Comparison of ENCODE assay signal across 22 cellular contexts in the genomic region with DNA sequence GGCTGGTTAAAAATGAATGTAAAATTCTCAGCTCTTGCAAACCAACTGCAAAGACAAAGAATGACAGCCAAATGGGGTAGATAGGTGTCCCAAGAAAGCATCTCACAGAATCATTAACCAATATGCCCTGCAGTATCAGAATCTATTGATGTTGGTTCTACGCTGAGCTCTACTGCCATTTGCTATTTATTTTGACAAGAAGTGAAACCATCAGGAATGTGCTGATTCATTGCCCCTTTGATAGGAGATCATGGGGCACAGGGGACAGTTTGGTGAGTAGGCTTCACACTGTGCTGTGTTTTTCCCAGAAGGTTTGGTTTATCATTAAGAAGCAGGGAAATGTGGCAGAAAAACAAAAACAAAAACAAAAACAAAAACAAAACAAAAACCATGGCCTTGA. TPM values are rescaled to one million over a fixed set of nuclear protein-coding genes. Genes with fewer than 3 reads are reported as not detected.
"Had no signal": no experiment of that assay in that cellular context is flagged by ENCODE, and none has a peak within 500 bp of the region (broad histone marks: within the 10 kb centered on the region; RNA-seq: fewer than 3 reads in every experiment).

No MANE protein-coding gene starts in this region.

- H3K4me3 ChIP-seq: cardiac muscle cell, gastrocnemius medialis, heart left ventricle, left ventricle myocardium inferior, mucosa of descending colon, skin epidermis, tibial artery, vagina had no signal

- H3K9me3 ChIP-seq: gastrocnemius medialis, left ventricle myocardium inferior, tibial artery, vagina had no signal

- H3K27ac ChIP-seq: cardiac muscle cell, gastrocnemius medialis, heart left ventricle, left ventricle myocardium inferior, skin epidermis, tibial artery, vagina, WERI-Rb-1 had no signal

- H3K4me1 ChIP-seq: gastrocnemius medialis, left ventricle myocardium inferior, tibial artery, vagina had no signal

- H3K36me3 ChIP-seq: cardiac muscle cell, gastrocnemius medialis, heart left ventricle, left ventricle myocardium inferior, tibial artery, vagina, WERI-Rb-1 had no signal

- DNase-seq: activated CD4-positive, alpha-beta memory T cell treated with anti-CD3 and anti-CD28 coated beads for 36 hours; activated naive CD4-positive, alpha-beta T cell treated with anti-CD3 and anti-CD28 coated beads, Interleukin-2, amount 50 U/mL, for 16 hours; activated T-cell treated with anti-CD3 and anti-CD28 coated beads, Interleukin-2, amount 50 U/mL, for 24 hours; erythroblast; gastrocnemius medialis; heart left ventricle; islet precursor cell; left ventricle myocardium inferior; mucosa of descending colon; naive thymus-derived CD8-positive, alpha-beta T cell; right cardiac atrium; stimulated activated CD4-positive, alpha-beta T cell treated with anti-CD3 and anti-CD28 coated beads, Interleukin-15, amount 100 ng/mL, for 24 hours; stimulated activated CD4-positive, alpha-beta T cell treated with anti-CD3 and anti-CD28 coated beads, Interleukin-4, amount 100 ng/mL, for 24 hours; stimulated activated naive CD4-positive, alpha-beta T cell; T1000; tibial artery; WERI-Rb-1 had no signal

RNA-seq across cellular contexts. Expression of a gene that starts 19.4 kb away (rescaled TPM):
- total RNA-seq: activated CD4-positive, alpha-beta memory T cell treated with anti-CD3 and anti-CD28 coated beads for 36 hours; cardiac muscle cell; gastrocnemius medialis; heart left ventricle; left ventricle myocardium inferior; mucosa of descending colon; naive thymus-derived CD8-positive, alpha-beta T cell; right cardiac atrium; subcutaneous adipose tissue; vagina had no signal
- polyA plus RNA-seq: adipose tissue; heart left ventricle; naive thymus-derived CD8-positive, alpha-beta T cell; right cardiac atrium had no signal
